ENCODE assay signal across 9 cellular contexts in genomic region chr17:8382052-8382879, GRCh38. TPM values are rescaled to one million over a fixed set of nuclear protein-coding genes. Genes with fewer than 3 reads are reported as not detected.
A peak's percentile ranks its signal among the peaks of the same experiment; 100 is the strongest.
DNase-seq lines count a peak whose midpoint lies in the region; ATAC-seq, FAIRE-seq and TF ChIP-seq lines count a peak whose summit lies in the region.
"Had no signal": no experiment of that assay in that cellular context is flagged by ENCODE, and none has a peak within 500 bp of the region (broad histone marks: within the 10 kb centered on the region; RNA-seq: fewer than 3 reads in every experiment).

No MANE protein-coding gene starts in this region.

- POLR2A ChIA-PET in Panc1 (lab: Charles Lee) = interaction anchor here (0.6 kb wide), 1 partner anchor 34 kb away, joined by 6 read pairs; no protein-coding TSS in a partner anchor

- DNase-seq in GM19239 (ENCODE audit: insufficient read length, low spot score) = no peak
- no peak for DNase-seq in Panc1 (ENCODE audit: low read depth, low spot score)
- DNase-seq in esophagus muscularis mucosa (ENCODE audit: extremely low spot score) = no peak
- DNase-seq in progenitor cell of endocrine pancreas (ENCODE audit: low spot score, unreplicated experiment) = no peak
- DNase-seq in MV-4-11 (lab: John Stamatoyannopoulos, UW) = no peak
- DNase-seq in T-helper 9 cell = no peak
- DNase-seq in effector CD8-positive, alpha-beta T cell (lab: John Stamatoyannopoulos, UW) = no peak

- ATAC-seq in Panc1 (no peak), HG03565 (IDR thresholded peaks at IDR 0.05; ENCODE audit: unreplicated experiment) (no peak)

- H3K9me3 ChIP-seq in Panc1 (ENCODE audit: control insufficient read depth, insufficient read depth, low read depth, low read length) (no peaks in the 10 kb centered on the region), esophagus muscularis mucosa (no peaks in the 10 kb centered on the region)

- H3K4me3 ChIP-seq in Panc1 (ENCODE audit: low read depth in 2 of 2, low read length in 2 of 2) (peak overlapping the region; percentile 68 to 99), esophagus muscularis mucosa (peak overlapping the region; percentile 72 to 84 (median 76))

- no peaks in the 10 kb centered on the region for H3K27me3 ChIP-seq in Panc1 (ENCODE audit: control insufficient read depth, insufficient read depth, low read length)
- H3K27me3 ChIP-seq in esophagus muscularis mucosa = no peaks in the 10 kb centered on the region

- peaks cover 44% of the 10 kb centered on the region for H3K4me1 ChIP-seq in Panc1 (ENCODE audit: control insufficient read depth, insufficient read depth, low read length)
- H3K4me1 ChIP-seq in esophagus muscularis mucosa = peaks cover 34 to 51% (median 45%) of the 10 kb centered on the region in 4 donors

- peak overlapping the region; percentile 92 for H3K27ac ChIP-seq in Panc1 (ENCODE audit: low read length)
- H3K27ac ChIP-seq in esophagus muscularis mucosa (replicated peaks in 1 of 4) = peak overlapping the region; percentile 88 to 96 (median 90)

- H3K4me1 Mint-ChIP-seq in progenitor cell of endocrine pancreas (ENCODE audit: low read depth) = peaks cover 22% of the 10 kb centered on the region

- H3K27ac Mint-ChIP-seq in progenitor cell of endocrine pancreas = peak overlapping the region; percentile 99

- H3K36me3 ChIP-seq in Panc1 (ENCODE audit: control insufficient read depth, insufficient read depth, low read length) = peaks cover 39% of the 10 kb centered on the region
- H3K36me3 ChIP-seq in esophagus muscularis mucosa = peaks cover 40 to 49% (median 45%) of the 10 kb centered on the region in 4 donors

- 24% methylated on average over 27 of the region's 27 CpGs for WGBS in esophagus muscularis mucosa

- TF ChIP-seq CTCF in Panc1 (IDR thresholded peaks at IDR 0.05) (no peak), esophagus muscularis mucosa (IDR thresholded peaks at IDR 0.05) (no peak), progenitor cell of endocrine pancreas (IDR thresholded peaks at IDR 0.05; ENCODE audit: unreplicated experiment) (no peak)

- in situ Hi-C loops in Panc1 (cut with HindIII; ENCODE audit: low pct_unique_long_range_greater_than_20kb, low sequenced_read_pairs) = no loop called here

- peaks cover 32% of the 10 kb centered on the region for H3K36me3 Mint-ChIP-seq in progenitor cell of endocrine pancreas (ENCODE audit: insufficient read depth)

- H3K27me3 Mint-ChIP-seq in progenitor cell of endocrine pancreas = no peaks in the 10 kb centered on the region

- H3K4me3 Mint-ChIP-seq in progenitor cell of endocrine pancreas (ENCODE audit: low read depth) = peak overlapping the region; percentile 100

- intact Hi-C loops in Panc1 (cut with micrococcal nuclease; ENCODE audit: unreplicated experiment) = loop anchor here (5.0 kb wide), 1 partner anchor 365 kb away; no protein-coding TSS in a partner anchor
- intact Hi-C loops in esophagus muscularis mucosa (cut with DNase I) = loop anchor here (10.0 kb wide), 1 partner anchor 157 kb away; no protein-coding TSS in a partner anchor

- TSS peak; percentile 81 for BruUV-seq in Panc1 (replicated peaks; lab: Mats Ljungman, UMichigan)

- peak; percentile 14 for FAIRE-seq in GM19239 (lab: Jason Lieb, UNC)

- CTCF ChIA-PET in Panc1 (lab: Charles Lee) = interaction anchor here (0.5 kb wide), 1 partner anchor 287 kb away, joined by 5 read pairs; no protein-coding TSS in a partner anchor

- no peak for TF ChIP-seq POLR2A in esophagus muscularis mucosa (IDR thresholded peaks at IDR 0.05; ENCODE audit: low read depth)

- no peak for TF ChIP-seq EP300 in esophagus muscularis mucosa (IDR thresholded peaks at IDR 0.05)

- no peaks in the 10 kb centered on the region for H3K9me3 Mint-ChIP-seq in progenitor cell of endocrine pancreas (ENCODE audit: low read depth)

RNA-seq across cellular contexts. Expression of gene RPL26, which starts 0.7 kb away (rescaled TPM):
- total RNA-seq in Panc1 (2021; ENCODE audit: unreplicated experiment) (865 TPM), esophagus muscularis mucosa (1,000 to 10,000 TPM; 1,511 to 3,942 (median 2,863) TPM), progenitor cell of endocrine pancreas (1,699 and 1,778 TPM in 2 replicates)
- polyA plus RNA-seq in Panc1 (2012; ENCODE audit: insufficient read length) = 861 TPM

RNA-seq across cellular contexts. Expression of gene RNF222, which starts 15.4 kb away (rescaled TPM):
- total RNA-seq in Panc1 (2021; ENCODE audit: unreplicated experiment) (not detected), esophagus muscularis mucosa (under 1 TPM in 1 of 4 donors, not detected in 3; 0.42 TPM), progenitor cell of endocrine pancreas (not detected in 2 replicates)
- polyA plus RNA-seq in Panc1 (2012; ENCODE audit: insufficient read length) = 0.08 TPM
- total RNA-seq: activated CD8-positive, alpha-beta memory T cell treated with anti-CD3 and anti-CD28 coated beads for 36 hours had no signal

RNA-seq across cellular contexts. Expression of gene ODF4, which starts 42.6 kb away (rescaled TPM):
- total RNA-seq in Panc1 (2021; ENCODE audit: unreplicated experiment) (not detected), esophagus muscularis mucosa (not detected), progenitor cell of endocrine pancreas (not detected in 2 replicates)
- polyA plus RNA-seq in Panc1 (2012; ENCODE audit: insufficient read length) = not detected
- total RNA-seq: activated CD8-positive, alpha-beta memory T cell treated with anti-CD3 and anti-CD28 coated beads for 36 hours had no signal

RNA-seq across cellular contexts. Expression of gene NDEL1, which starts 53.4 kb away (rescaled TPM):
- total RNA-seq in Panc1 (2021; ENCODE audit: unreplicated experiment) (44.8 TPM), esophagus muscularis mucosa (10 to 100 TPM; 48.2 to 80.8 (median 55.5) TPM), progenitor cell of endocrine pancreas (30.5 and 40.5 TPM in 2 replicates)
- polyA plus RNA-seq in Panc1 (2012; ENCODE audit: insufficient read length) = 30.3 TPM
